Comparison of ENCODE assay signal across 9 cellular contexts in the genomic region with DNA sequence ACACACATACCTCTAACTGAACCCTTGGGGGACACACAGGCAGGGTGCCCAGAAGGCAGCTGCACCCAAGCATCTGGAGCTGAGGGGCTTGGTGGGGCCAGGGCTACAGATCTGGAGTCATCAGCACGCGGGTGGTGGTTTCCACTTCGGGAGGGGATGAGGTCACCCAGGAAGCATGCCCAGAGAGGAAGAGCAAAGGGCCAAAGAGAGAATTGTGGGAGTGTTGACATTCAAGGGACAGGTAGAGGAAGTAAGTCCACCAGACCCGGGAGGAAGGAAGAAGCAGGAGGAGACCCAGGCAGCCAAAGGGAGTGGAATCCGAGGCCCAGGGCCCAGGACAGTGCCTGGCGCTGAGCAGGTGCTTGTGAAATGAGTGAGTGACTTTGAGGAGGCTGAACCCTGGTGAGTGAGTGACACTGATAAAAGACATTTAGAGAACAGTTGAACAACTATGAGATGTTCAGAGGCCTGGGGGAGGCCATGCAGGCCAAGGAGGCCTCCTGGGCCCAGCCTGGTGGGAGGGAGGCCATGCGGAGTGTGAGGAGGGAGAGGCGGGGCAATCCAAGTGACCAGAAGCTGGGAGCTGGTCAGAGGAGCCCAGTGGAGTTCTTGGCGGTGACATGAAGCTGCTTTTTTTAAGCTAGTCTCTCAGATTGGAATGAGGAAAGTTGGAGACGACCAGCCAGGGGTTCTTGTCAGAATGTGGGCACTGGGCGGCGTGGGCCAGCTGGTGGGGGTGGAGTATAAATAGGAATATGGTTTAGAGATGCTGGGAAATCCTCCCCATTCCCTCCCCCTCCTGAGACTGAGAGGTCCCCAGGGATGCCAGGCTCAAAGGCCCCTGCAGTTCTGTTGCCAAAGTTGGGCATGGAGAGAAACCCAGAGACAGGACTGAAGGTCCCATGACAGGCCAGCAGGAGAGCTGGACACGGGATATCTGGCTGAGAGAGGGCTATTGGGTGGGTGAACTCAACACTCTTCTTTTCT. TPM values are rescaled to one million over a fixed set of nuclear protein-coding genes. Genes with fewer than 3 reads are reported as not detected.
DNase-seq lines count a peak whose midpoint lies in the region; ATAC-seq and TF ChIP-seq lines count a peak whose summit lies in the region.
"Had no signal": no experiment of that assay in that cellular context is flagged by ENCODE, and none has a peak within 500 bp of the region (broad histone marks: within the 10 kb centered on the region; RNA-seq: fewer than 3 reads in every experiment).

No MANE protein-coding gene starts in this region.

- H3K9me3 Mint-ChIP-seq in brain = no peaks in the 10 kb centered on the region
- H3K9me3 Mint-ChIP-seq in stimulated activated memory B cell treated with anti-CD40 and anti-IgM and Interleukin-4, amounts not matched to agents 10 μg/mL and 1 μg/mL and 100 μg/mL, for 72 hours = no peaks in the 10 kb centered on the region

- in situ Hi-C loops in KBM-7 (cut with MboI; ENCODE audit: low pct_unique_long_range_greater_than_20kb, low sequenced_read_pairs) = no loop called here

- H3K27me3 Mint-ChIP-seq in brain = peaks cover 5% of the 10 kb centered on the region
- H3K27me3 Mint-ChIP-seq in stimulated activated memory B cell treated with anti-CD40 and anti-IgM and Interleukin-4, amounts not matched to agents 10 μg/mL and 1 μg/mL and 100 μg/mL, for 72 hours = peaks cover 8% of the 10 kb centered on the region

- H3K36me3 Mint-ChIP-seq in brain = no peaks in the 10 kb centered on the region
- H3K36me3 Mint-ChIP-seq in stimulated activated memory B cell treated with anti-CD40 and anti-IgM and Interleukin-4, amounts not matched to agents 10 μg/mL and 1 μg/mL and 100 μg/mL, for 72 hours = no peaks in the 10 kb centered on the region

- H3K4me1 Mint-ChIP-seq in brain = peaks cover 47% of the 10 kb centered on the region
- peaks cover 6% of the 10 kb centered on the region for H3K4me1 Mint-ChIP-seq in stimulated activated memory B cell treated with anti-CD40 and anti-IgM and Interleukin-4, amounts not matched to agents 10 μg/mL and 1 μg/mL and 100 μg/mL, for 72 hours

- peak; percentile 40 for ATAC-seq in left lobe of liver
- no peak for ATAC-seq in stimulated activated memory B cell treated with anti-CD40 and anti-IgM and Interleukin-4, amounts not matched to agents 10 μg/mL and 1 μg/mL and 100 μg/mL, for 72 hours
- ATAC-seq in HG03521 (IDR thresholded peaks at IDR 0.05; ENCODE audit: unreplicated experiment) = no peak
- no peak for ATAC-seq in GM21723 (IDR thresholded peaks at IDR 0.05; ENCODE audit: unreplicated experiment)

- TF ChIP-seq CTCF in brain (conservative IDR thresholded peaks at IDR 0.05) = no peak

- DNase-seq in KBM-7 = peak; percentile 16
- DNase-seq in left lobe of liver (ENCODE audit: low spot score) = no peak
- no peak for DNase-seq in NCI-H187 treated with DMSO at 0.1 percent for 48 hours (lab: John Stamatoyannopoulos, UW)
- DNase-seq in stimulated activated CD4-positive, alpha-beta T cell treated with anti-CD3 and anti-CD28 coated beads, Interleukin-4, amount 100 ng/mL, for 4 hours = no peak
- DNase-seq: NCI-H2081 had no signal

- peak overlapping the region in 1 of 5 experiments; percentile 3 for H3K4me3 Mint-ChIP-seq in brain
- H3K4me3 Mint-ChIP-seq in stimulated activated memory B cell treated with anti-CD40 and anti-IgM and Interleukin-4, amounts not matched to agents 10 μg/mL and 1 μg/mL and 100 μg/mL, for 72 hours = no peak overlapping the region

- H3K27ac Mint-ChIP-seq in brain = peak overlapping the region in 3 of 5 experiments; percentile 40 to 75 (median 73)
- H3K27ac Mint-ChIP-seq in stimulated activated memory B cell treated with anti-CD40 and anti-IgM and Interleukin-4, amounts not matched to agents 10 μg/mL and 1 μg/mL and 100 μg/mL, for 72 hours = peak overlapping the region; percentile 23

RNA-seq across cellular contexts. Expression of gene CDK18, which starts 7.9 kb away (rescaled TPM):
- 73.1 TPM for polyA plus RNA-seq in brain (ENCODE audit: insufficient read depth, low read depth, low replicate concordance)
- total RNA-seq in left lobe of liver = 8.8 TPM

RNA-seq across cellular contexts. Expression of gene BLACAT1, which starts 56.5 kb away (rescaled TPM):
- 0.10 TPM for polyA plus RNA-seq in brain (ENCODE audit: insufficient read depth, low read depth, low replicate concordance)
- total RNA-seq in left lobe of liver = 0.08 TPM
